Comparison of ENCODE assay signal across 1 cellular context in the genomic region with DNA sequence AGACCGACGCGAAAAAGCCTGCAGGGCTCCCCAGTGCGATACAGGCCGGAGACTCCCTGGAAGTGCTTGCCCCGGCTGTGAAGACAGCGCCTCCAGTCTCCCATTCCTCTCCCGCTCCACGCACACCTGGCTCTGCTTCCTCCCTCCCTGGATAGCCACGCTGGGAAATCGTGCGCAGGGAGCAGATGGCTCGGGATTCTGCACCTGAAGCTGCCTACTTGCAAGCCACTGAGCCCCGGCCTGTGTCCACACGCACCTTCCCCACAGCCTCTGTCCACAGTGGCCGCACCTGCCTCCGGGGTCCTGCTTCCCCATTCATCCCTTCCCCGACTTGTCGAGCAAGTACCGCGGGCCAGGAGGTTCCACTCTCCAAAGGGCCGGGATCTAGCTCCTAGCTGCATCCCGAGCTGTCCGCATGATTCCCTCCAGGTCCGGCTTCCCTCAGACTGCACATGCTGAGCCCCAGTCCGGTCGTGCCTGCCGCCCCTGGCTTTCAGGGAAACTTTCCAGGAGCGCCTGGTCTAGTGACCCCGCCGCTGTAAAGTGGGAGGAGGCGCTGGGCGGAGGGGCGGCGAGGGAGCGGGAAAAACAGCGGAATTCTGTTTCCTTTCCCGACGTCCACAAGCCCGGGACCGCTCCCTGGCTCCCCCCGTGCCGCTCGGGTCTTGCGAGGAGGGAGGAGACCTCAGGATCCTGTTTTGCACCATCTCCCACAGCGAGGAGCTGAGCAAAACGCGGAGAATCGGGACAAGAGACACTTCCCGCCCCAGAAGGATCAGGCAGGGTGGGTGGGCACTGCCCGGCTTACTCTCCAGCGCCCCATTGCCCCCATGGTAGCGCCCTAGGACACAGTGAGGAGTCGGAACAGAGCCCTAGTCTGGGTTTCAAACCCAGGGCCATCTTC.
TF ChIP-seq lines count a peak whose summit lies in the region.

No MANE protein-coding gene starts in this region.

TF ChIP-seq in HepG2, 621 proteins besides CTCF, POLR2A, EP300 and RAD21 (continued from another document):
- TF ChIP-seq, protein P1, sequence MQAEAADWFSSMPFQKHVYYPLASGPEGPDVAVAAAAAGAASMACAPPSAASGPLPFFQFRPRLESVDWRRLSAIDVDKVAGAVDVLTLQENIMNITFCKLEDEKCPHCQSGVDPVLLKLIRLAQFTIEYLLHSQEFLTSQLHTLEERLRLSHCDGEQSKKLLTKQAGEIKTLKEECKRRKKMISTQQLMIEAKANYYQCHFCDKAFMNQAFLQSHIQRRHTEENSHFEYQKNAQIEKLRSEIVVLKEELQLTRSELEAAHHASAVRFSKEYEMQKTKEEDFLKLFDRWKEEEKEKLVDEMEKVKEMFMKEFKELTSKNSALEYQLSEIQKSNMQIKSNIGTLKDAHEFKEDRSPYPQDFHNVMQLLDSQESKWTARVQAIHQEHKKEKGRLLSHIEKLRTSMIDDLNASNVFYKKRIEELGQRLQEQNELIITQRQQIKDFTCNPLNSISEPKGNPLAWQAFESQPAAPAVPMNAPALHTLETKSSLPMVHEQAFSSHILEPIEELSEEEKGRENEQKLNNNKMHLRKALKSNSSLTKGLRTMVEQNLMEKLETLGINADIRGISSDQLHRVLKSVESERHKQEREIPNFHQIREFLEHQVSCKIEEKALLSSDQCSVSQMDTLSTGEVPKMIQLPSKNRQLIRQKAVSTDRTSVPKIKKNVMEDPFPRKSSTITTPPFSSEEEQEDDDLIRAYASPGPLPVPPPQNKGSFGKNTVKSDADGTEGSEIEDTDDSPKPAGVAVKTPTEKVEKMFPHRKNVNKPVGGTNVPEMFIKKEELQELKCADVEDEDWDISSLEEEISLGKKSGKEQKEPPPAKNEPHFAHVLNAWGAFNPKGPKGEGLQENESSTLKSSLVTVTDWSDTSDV (CRISPR knock-in tag; IDR thresholded peaks at IDR 0.05): peak; percentile 38; the same call in 1 of the 2 replicates
- TF ChIP-seq, protein P2, sequence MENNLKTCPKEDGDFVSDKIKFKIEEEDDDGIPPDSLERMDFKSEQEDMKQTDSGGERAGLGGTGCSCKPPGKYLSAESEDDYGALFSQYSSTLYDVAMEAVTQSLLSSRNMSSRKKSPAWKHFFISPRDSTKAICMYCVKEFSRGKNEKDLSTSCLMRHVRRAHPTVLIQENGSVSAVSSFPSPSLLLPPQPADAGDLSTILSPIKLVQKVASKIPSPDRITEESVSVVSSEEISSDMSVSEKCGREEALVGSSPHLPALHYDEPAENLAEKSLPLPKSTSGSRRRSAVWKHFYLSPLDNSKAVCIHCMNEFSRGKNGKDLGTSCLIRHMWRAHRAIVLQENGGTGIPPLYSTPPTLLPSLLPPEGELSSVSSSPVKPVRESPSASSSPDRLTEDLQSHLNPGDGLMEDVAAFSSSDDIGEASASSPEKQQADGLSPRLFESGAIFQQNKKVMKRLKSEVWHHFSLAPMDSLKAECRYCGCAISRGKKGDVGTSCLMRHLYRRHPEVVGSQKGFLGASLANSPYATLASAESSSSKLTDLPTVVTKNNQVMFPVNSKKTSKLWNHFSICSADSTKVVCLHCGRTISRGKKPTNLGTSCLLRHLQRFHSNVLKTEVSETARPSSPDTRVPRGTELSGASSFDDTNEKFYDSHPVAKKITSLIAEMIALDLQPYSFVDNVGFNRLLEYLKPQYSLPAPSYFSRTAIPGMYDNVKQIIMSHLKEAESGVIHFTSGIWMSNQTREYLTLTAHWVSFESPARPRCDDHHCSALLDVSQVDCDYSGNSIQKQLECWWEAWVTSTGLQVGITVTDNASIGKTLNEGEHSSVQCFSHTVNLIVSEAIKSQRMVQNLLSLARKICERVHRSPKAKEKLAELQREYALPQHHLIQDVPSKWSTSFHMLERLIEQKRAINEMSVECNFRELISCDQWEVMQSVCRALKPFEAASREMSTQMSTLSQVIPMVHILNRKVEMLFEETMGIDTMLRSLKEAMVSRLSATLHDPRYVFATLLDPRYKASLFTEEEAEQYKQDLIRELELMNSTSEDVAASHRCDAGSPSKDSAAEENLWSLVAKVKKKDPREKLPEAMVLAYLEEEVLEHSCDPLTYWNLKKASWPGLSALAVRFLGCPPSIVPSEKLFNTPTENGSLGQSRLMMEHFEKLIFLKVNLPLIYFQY (CRISPR knock-in tag; IDR thresholded peaks at IDR 0.05; ENCODE audit: borderline replicate concordance): no peak
- 0 out of 2 replicates have a peak, but pooled peaks have one; percentile 42 for TF ChIP-seq RFXAP (CRISPR knock-in tag; IDR thresholded peaks at IDR 0.05; ENCODE audit: borderline replicate concordance)
- no peak for TF ChIP-seq ZNF557 (CRISPR knock-in tag; IDR thresholded peaks at IDR 0.05)
- TF ChIP-seq, protein P3, sequence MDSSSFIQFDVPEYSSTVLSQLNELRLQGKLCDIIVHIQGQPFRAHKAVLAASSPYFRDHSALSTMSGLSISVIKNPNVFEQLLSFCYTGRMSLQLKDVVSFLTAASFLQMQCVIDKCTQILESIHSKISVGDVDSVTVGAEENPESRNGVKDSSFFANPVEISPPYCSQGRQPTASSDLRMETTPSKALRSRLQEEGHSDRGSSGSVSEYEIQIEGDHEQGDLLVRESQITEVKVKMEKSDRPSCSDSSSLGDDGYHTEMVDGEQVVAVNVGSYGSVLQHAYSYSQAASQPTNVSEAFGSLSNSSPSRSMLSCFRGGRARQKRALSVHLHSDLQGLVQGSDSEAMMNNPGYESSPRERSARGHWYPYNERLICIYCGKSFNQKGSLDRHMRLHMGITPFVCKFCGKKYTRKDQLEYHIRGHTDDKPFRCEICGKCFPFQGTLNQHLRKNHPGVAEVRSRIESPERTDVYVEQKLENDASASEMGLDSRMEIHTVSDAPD (CRISPR knock-in tag; IDR thresholded peaks at IDR 0.05): no peak
- TF ChIP-seq, protein P4, sequence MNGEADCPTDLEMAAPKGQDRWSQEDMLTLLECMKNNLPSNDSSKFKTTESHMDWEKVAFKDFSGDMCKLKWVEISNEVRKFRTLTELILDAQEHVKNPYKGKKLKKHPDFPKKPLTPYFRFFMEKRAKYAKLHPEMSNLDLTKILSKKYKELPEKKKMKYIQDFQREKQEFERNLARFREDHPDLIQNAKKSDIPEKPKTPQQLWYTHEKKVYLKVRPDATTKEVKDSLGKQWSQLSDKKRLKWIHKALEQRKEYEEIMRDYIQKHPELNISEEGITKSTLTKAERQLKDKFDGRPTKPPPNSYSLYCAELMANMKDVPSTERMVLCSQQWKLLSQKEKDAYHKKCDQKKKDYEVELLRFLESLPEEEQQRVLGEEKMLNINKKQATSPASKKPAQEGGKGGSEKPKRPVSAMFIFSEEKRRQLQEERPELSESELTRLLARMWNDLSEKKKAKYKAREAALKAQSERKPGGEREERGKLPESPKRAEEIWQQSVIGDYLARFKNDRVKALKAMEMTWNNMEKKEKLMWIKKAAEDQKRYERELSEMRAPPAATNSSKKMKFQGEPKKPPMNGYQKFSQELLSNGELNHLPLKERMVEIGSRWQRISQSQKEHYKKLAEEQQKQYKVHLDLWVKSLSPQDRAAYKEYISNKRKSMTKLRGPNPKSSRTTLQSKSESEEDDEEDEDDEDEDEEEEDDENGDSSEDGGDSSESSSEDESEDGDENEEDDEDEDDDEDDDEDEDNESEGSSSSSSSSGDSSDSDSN (CRISPR knock-in tag; IDR thresholded peaks at IDR 0.05): peak; percentile 82
- TF ChIP-seq HNRNPL (IDR thresholded peaks at IDR 0.05; ENCODE audit: low read depth, low read length): peak; percentile 80; the same call in 1 of the 2 replicates
- no peak for TF ChIP-seq SRF (IDR thresholded peaks at IDR 0.05; ENCODE audit: low read depth, low read length)
- peak; percentile 69; the same call in 1 of the 2 replicates for TF ChIP-seq ZNF777 (CRISPR knock-in tag; IDR thresholded peaks at IDR 0.05)
- peak; percentile 39; the same call in 1 of the 2 replicates for TF ChIP-seq MYC (CRISPR knock-in tag; IDR thresholded peaks at IDR 0.05; ENCODE audit: borderline replicate concordance)
- TF ChIP-seq ZNF230 (CRISPR knock-in tag; IDR thresholded peaks at IDR 0.05): 0 out of 2 replicates have a peak, but pooled peaks have one; percentile 4
- TF ChIP-seq, protein P5, sequence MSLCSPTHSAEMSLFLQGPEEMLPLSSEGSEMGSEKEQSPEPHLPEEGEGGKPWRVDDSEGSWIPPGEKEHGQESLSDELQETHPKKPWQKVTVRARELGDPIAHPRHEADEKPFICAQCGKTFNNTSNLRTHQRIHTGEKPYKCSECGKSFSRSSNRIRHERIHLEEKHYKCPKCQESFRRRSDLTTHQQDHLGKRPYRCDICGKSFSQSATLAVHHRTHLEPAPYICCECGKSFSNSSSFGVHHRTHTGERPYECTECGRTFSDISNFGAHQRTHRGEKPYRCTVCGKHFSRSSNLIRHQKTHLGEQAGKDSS (CRISPR knock-in tag; IDR thresholded peaks at IDR 0.05; ENCODE audit: borderline replicate concordance, low read depth): no peak
- peak; percentile 25 for TF ChIP-seq SRSF1 (optimal IDR thresholded peaks at IDR 0.05; ENCODE audit: low read depth, low read length)
- TF ChIP-seq HNRNPH1 (optimal IDR thresholded peaks at IDR 0.05; ENCODE audit: low read depth, low read length): no peak
- TF ChIP-seq MED1 (CRISPR knock-in tag; IDR thresholded peaks at IDR 0.05): peak; percentile 36; the same call in 1 of the 2 replicates
- peak; percentile 68 for TF ChIP-seq BORCS8-MEF2B (CRISPR knock-in tag; IDR thresholded peaks at IDR 0.05)
- TF ChIP-seq PHF8 (CRISPR knock-in tag; IDR thresholded peaks at IDR 0.05): peak; percentile 29
- TF ChIP-seq KLF12 (CRISPR knock-in tag; IDR thresholded peaks at IDR 0.05; ENCODE audit: borderline replicate concordance): peak; percentile 68; the same call in 1 of the 2 replicates
- no peak for TF ChIP-seq NONO (IDR thresholded peaks at IDR 0.05)
- TF ChIP-seq NONO (CRISPR knock-in tag; conservative IDR thresholded peaks at IDR 0.05): 0 out of 2 replicates have a peak, but pooled peaks have one; percentile 14
- TF ChIP-seq ATRX (CRISPR knock-in tag; IDR thresholded peaks at IDR 0.05; ENCODE audit: borderline replicate concordance): no peak
- TF ChIP-seq, protein P6, sequence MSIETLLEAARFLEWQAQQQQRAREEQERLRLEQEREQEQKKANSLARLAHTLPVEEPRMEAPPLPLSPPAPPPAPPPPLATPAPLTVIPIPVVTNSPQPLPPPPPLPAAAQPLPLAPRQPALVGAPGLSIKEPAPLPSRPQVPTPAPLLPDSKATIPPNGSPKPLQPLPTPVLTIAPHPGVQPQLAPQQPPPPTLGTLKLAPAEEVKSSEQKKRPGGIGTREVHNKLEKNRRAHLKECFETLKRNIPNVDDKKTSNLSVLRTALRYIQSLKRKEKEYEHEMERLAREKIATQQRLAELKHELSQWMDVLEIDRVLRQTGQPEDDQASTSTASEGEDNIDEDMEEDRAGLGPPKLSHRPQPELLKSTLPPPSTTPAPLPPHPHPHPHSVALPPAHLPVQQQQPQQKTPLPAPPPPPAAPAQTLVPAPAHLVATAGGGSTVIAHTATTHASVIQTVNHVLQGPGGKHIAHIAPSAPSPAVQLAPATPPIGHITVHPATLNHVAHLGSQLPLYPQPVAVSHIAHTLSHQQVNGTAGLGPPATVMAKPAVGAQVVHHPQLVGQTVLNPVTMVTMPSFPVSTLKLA (IDR thresholded peaks at IDR 0.05): no peak
- 0 out of 2 replicates have a peak, but pooled peaks have one; percentile 37 for TF ChIP-seq ZNF724P (CRISPR knock-in tag; IDR thresholded peaks at IDR 0.05; ENCODE audit: borderline replicate concordance)
- 0 out of 2 replicates have a peak, but pooled peaks have one; percentile 47 for TF ChIP-seq KAT7 (CRISPR knock-in tag; IDR thresholded peaks at IDR 0.05; ENCODE audit: borderline replicate concordance)
- TF ChIP-seq, protein P7, sequence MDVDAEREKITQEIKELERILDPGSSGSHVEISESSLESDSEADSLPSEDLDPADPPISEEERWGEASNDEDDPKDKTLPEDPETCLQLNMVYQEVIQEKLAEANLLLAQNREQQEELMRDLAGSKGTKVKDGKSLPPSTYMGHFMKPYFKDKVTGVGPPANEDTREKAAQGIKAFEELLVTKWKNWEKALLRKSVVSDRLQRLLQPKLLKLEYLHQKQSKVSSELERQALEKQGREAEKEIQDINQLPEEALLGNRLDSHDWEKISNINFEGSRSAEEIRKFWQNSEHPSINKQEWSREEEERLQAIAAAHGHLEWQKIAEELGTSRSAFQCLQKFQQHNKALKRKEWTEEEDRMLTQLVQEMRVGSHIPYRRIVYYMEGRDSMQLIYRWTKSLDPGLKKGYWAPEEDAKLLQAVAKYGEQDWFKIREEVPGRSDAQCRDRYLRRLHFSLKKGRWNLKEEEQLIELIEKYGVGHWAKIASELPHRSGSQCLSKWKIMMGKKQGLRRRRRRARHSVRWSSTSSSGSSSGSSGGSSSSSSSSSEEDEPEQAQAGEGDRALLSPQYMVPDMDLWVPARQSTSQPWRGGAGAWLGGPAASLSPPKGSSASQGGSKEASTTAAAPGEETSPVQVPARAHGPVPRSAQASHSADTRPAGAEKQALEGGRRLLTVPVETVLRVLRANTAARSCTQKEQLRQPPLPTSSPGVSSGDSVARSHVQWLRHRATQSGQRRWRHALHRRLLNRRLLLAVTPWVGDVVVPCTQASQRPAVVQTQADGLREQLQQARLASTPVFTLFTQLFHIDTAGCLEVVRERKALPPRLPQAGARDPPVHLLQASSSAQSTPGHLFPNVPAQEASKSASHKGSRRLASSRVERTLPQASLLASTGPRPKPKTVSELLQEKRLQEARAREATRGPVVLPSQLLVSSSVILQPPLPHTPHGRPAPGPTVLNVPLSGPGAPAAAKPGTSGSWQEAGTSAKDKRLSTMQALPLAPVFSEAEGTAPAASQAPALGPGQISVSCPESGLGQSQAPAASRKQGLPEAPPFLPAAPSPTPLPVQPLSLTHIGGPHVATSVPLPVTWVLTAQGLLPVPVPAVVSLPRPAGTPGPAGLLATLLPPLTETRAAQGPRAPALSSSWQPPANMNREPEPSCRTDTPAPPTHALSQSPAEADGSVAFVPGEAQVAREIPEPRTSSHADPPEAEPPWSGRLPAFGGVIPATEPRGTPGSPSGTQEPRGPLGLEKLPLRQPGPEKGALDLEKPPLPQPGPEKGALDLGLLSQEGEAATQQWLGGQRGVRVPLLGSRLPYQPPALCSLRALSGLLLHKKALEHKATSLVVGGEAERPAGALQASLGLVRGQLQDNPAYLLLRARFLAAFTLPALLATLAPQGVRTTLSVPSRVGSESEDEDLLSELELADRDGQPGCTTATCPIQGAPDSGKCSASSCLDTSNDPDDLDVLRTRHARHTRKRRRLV (CRISPR knock-in tag; IDR thresholded peaks at IDR 0.05): 0 out of 2 replicates have a peak, but pooled peaks have one; percentile 43
